In the genomic region with DNA sequence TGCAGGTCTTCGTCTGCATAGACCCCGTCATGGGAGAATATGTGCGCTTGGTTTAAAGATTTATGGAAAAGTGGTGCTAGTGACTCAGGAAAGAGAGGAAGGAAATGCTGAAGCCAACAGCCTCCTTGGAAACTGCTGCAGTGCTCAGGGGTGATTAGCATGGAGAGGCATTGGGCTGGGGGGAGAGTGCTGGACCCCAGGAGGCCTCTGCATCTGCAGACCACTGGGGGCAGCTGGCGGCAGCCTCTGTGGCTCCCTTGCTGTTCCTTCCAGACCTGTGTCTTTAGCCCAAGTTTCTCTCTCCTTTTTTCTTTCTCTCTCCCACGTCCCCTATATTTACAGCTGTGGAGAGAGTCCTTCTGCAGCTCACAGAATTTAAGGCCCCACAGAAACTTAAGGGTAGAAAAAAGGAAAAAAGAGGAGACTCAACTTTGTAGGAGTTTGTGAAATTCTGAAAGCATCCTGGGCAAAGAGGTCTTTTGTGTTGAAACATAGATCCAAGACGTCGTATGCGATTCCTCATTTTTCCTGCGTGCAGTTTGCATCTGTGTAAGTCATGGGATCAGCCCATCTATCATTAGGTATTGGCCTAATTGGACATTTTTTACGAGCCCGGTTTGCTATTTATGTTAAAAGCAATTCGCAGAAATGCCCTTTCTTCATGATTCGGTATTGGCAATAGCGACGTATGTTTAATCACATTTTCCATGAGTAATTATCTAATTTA, we compare ENCODE assay signal across 27 cellular contexts.
DNase-seq lines count a peak whose midpoint lies in the region; ATAC-seq, FAIRE-seq and TF ChIP-seq lines count a peak whose summit lies in the region.
"Had no signal": no experiment of that assay in that cellular context is flagged by ENCODE, and none has a peak within 500 bp of the region (broad histone marks: within the 10 kb centered on the region; RNA-seq: fewer than 3 reads in every experiment).

No MANE protein-coding gene starts in this region.

- no peaks in the 10 kb centered on the region for H3K23me2 ChIP-seq in H1 (ENCODE audit: low read depth, low read length)

- no peak overlapping the region for H3K56ac ChIP-seq in H1 (replicated peaks; ENCODE audit: insufficient read length, low read depth, low read length)

- H3K4me1 Mint-ChIP-seq in GM23338 (peaks cover 43% of the 10 kb centered on the region), type B pancreatic cell (ENCODE audit: unreplicated experiment) (peaks cover 39% of the 10 kb centered on the region)
- H3K4me1 Mint-ChIP-seq: activated CD4-positive, alpha-beta T cell treated with anti-CD3 and anti-CD28 coated beads, Interleukin-2, amount 10 ng/mL, durations not matched to agents 24 days and 14 days; activated CD8-positive, alpha-beta memory T cell treated with anti-CD3 and anti-CD28 coated beads, Interleukin-2, amount 10 ng/mL, durations not matched to agents 7 days and 5 days; CD4-positive, alpha-beta memory T cell had no signal

- no peak overlapping the region for H2BK120ac ChIP-seq in H1 (replicated peaks; ENCODE audit: low read depth, low read length)

- WGBS in H1 (ENCODE audit: extremely low coverage in 1 of 2, insufficient coverage in 1 of 2, insufficient read length in 1 of 2, insufficient replicate concordance in 2 of 2, low coverage in 1 of 2, low lambda C conversion rate in 2 of 2, missing lambda C conversion rate in 1 of 2), 2 experiments = 69% methylated on average over 14 of the region's 15 CpGs; no CpG with 5 or more reads in 1 of the 2 experiments
- WGBS in pancreas, 2 donors = 59 to 62% methylated on average over 15 of the region's 15 CpGs

- H3K27me3 ChIP-seq in GM23338 (ENCODE audit: insufficient read depth) (no peaks in the 10 kb centered on the region), H1 (replicated peaks in 1 of 4; ENCODE audit: control insufficient read depth in 3 of 4, extremely low read depth in 1 of 4, insufficient read depth in 3 of 4, low read length in 3 of 4) (no peaks in the 10 kb centered on the region), iPS-20b (ENCODE audit: insufficient read depth, low read length) (no peaks in the 10 kb centered on the region; the same call in 1 of the 2 replicates), pancreas (peaks cover 0 to 16% (median 3%) of the 10 kb centered on the region in 4 donors)

- no peak overlapping the region for H4K5ac ChIP-seq in H1 (ENCODE audit: insufficient read length, low read depth, low read length)

- H3F3A ChIP-seq in GM23338 (replicated peaks; ENCODE audit: low read depth) = no peaks in the 10 kb centered on the region

- H3K9ac ChIP-seq in H1 (replicated peaks in 1 of 4; ENCODE audit: extremely low read depth in 1 of 4, low read depth in 3 of 4, low read length in 3 of 4) (no peak overlapping the region), iPS-20b (ENCODE audit: low read depth, low read length) (peak overlapping the region; percentile 18; the same call in 1 of the 2 replicates)

- H2AK5ac ChIP-seq in H1 (ENCODE audit: low read depth, low read length) = no peak overlapping the region

- ATAC-seq in GM23338 = peak; percentile 99
- no peak for ATAC-seq in pancreas
- ATAC-seq: activated CD8-positive, alpha-beta memory T cell treated with anti-CD3 and anti-CD28 coated beads, Interleukin-2, amount 10 ng/mL, durations not matched to agents 7 days and 5 days; activated T-cell treated with anti-CD3 and anti-CD28 coated beads, Interleukin-2, amount 50 U/mL, for 72 hours; heart right ventricle; mucosa of descending colon; sciatic nerve had no signal

- peak overlapping the region; percentile 33 for H2AFZ ChIP-seq in GM23338
- no peak overlapping the region for H2AFZ ChIP-seq in H1 (ENCODE audit: low read length)

- POLR2A ChIA-PET in H1 (lab: Charles Lee; ENCODE audit: partially characterized antibody) = no interaction called here

- no peak for TF ChIP-seq EP300 in H1 (IDR thresholded peaks at IDR 0.05; ENCODE audit: borderline replicate concordance in 1 of 2, low read depth in 2 of 2, low read length in 2 of 2)

- H2BK20ac ChIP-seq in H1 (ENCODE audit: low read length) = no peak overlapping the region

- no peak overlapping the region for H4K91ac ChIP-seq in H1 (replicated peaks; ENCODE audit: insufficient read length, low read length)

- FAIRE-seq in H1 (lab: Jason Lieb, UNC) (no peak), pancreas (lab: Jason Lieb, UNC) (no peak)
- FAIRE-seq: endothelial cell of umbilical vein, G401.6, GM18507 had no signal

- no peak for TF ChIP-seq POLR2A in H1 (IDR thresholded peaks at IDR 0.05; ENCODE audit: control extremely low read depth in 1 of 2, low read depth in 2 of 2, low read length in 2 of 2)

- no peaks in the 10 kb centered on the region for H4K20me1 ChIP-seq in GM23338 (replicated peaks; ENCODE audit: insufficient read depth)
- no peaks in the 10 kb centered on the region for H4K20me1 ChIP-seq in H1 (replicated peaks in 1 of 2; ENCODE audit: control insufficient read depth in 1 of 2, insufficient read depth in 2 of 2, low read length in 2 of 2)

- no peak overlapping the region for H3K23ac ChIP-seq in H1 (ENCODE audit: insufficient read length)

- CTCF ChIA-PET in H1 (lab: Charles Lee; ENCODE audit: partially characterized antibody) = interaction anchor here (1.1 to 1.7 kb wide), 3 partner anchors 9 to 1349 kb away, joined by 3 to 8 read pairs (median 3); no protein-coding TSS in a partner anchor

- H3K18ac ChIP-seq in H1 (ENCODE audit: extremely low read depth, low read length) = 0 out of 2 replicates have a peak overlapping the region, but pooled peaks have one; percentile 15

- H2BK5ac ChIP-seq in H1 (ENCODE audit: low read depth, low read length) = no peak overlapping the region

- H3K27ac Mint-ChIP-seq in GM23338 = peak overlapping the region; percentile 4; the same call in 1 of the 2 replicates
- no peak overlapping the region for H3K27ac Mint-ChIP-seq in type B pancreatic cell
- H3K27ac Mint-ChIP-seq: activated CD4-positive, alpha-beta T cell treated with anti-CD3 and anti-CD28 coated beads, Interleukin-2, amount 10 ng/mL, durations not matched to agents 24 days and 14 days; activated CD8-positive, alpha-beta memory T cell treated with anti-CD3 and anti-CD28 coated beads, Interleukin-2, amount 10 ng/mL, durations not matched to agents 7 days and 5 days; activated T-cell treated with anti-CD3 and anti-CD28 coated beads, Interleukin-2, amount 50 U/mL, for 72 hours; CD4-positive, alpha-beta memory T cell had no signal

- TF ChIP-seq CTCF in GM23338 (conservative IDR thresholded peaks at IDR 0.05; ENCODE audit: low read depth in 2 of 2) (peak in 1 of 2 experiments; percentile 9; a peak in 1 of 4 replicates), H1 (IDR thresholded peaks at IDR 0.05; ENCODE audit: control extremely low read depth in 1 of 3, insufficient read depth in 1 of 3, low read depth in 1 of 3, low read length in 3 of 3) (peak; percentile 22 to 31 (median 27); a peak in 3 of 4 replicates), type B pancreatic cell (conservative IDR thresholded peaks at IDR 0.05) (peak; percentile 52), pancreas (IDR thresholded peaks at IDR 0.05) (no peak)

- DNase-seq in GM23338 (ENCODE audit: low spot score) (peak; percentile 63), H1 (ENCODE audit: low read depth in 1 of 2, low spot score in 2 of 2) (peak in 1 of 2 experiments; percentile 13), type B pancreatic cell (ENCODE audit: extremely low spot score, unreplicated experiment) (no peak), pancreas (no peak), DMS 273 (lab: John Stamatoyannopoulos, UW; ENCODE audit: unreplicated experiment) (no peak)
- no peak for DNase-seq in activated CD4-positive, alpha-beta T cell treated with anti-CD3 and anti-CD28 coated beads, Interleukin-2, amount 50 U/mL, for 1 hour
- DNase-seq: activated CD4-positive, alpha-beta T cell treated with anti-CD3 and anti-CD28 coated beads, Interleukin-2, amount 10 ng/mL, durations not matched to agents 24 days and 14 days; activated CD8-positive, alpha-beta memory T cell treated with anti-CD3 and anti-CD28 coated beads, Interleukin-2, amount 10 ng/mL, durations not matched to agents 7 days and 5 days; activated naive CD4-positive, alpha-beta T cell treated with anti-CD3 and anti-CD28 coated beads, Interleukin-2, amount 50 U/mL, for 16 hours; activated T-cell treated with anti-CD3 and anti-CD28 coated beads, Interleukin-2, amount 50 U/mL, for 72 hours; CD4-positive, alpha-beta memory T cell; central memory CD4-positive, alpha-beta T cell; dermis blood vessel endothelial cell; DMS153; GOT3; heart right ventricle; islet precursor cell; mucosa of descending colon; NCI-H1694 treated with DMSO at 0.1 percent for 48 hours; NCI-H69; stimulated activated naive CD4-positive, alpha-beta T cell treated with Interleukin-2 at 50 U/mL for 16 hours had no signal

- H3K27me3 Mint-ChIP-seq in GM23338 (ENCODE audit: insufficient read depth, low read depth, poor library complexity) (no peaks in the 10 kb centered on the region), type B pancreatic cell (peaks cover 83% of the 10 kb centered on the region)

- H3K9me3 Mint-ChIP-seq in GM23338 (no peaks in the 10 kb centered on the region; the same call in 2 of the 3 replicates), type B pancreatic cell (no peaks in the 10 kb centered on the region)
- H3K9me3 Mint-ChIP-seq: activated CD4-positive, alpha-beta T cell treated with anti-CD3 and anti-CD28 coated beads, Interleukin-2, amount 10 ng/mL, durations not matched to agents 24 days and 14 days; activated T-cell treated with anti-CD3 and anti-CD28 coated beads, Interleukin-2, amount 50 U/mL, for 72 hours had no signal

- H2BK15ac ChIP-seq in H1 (ENCODE audit: low read length) = no peak overlapping the region

- no peak overlapping the region for H2BK12ac ChIP-seq in H1 (ENCODE audit: low read depth, low read length)

- H3K4me3 ChIP-seq in GM23338 (no peak overlapping the region), H1 (ENCODE audit: extremely low read depth in 1 of 4, insufficient read depth in 2 of 4, low read depth in 3 of 4, low read length in 4 of 4) (no peak overlapping the region; a peak in 1 of 8 replicates), iPS-20b (ENCODE audit: low read length) (peak overlapping the region; percentile 32; the same call in 1 of the 2 replicates), pancreas (no peak overlapping the region)
- H3K4me3 ChIP-seq: mucosa of descending colon had no signal

- intact Hi-C loops in pancreas (cut with DNase I) = no loop called here

- H3K4me2 ChIP-seq in GM23338 (peak overlapping the region; percentile 48), H1 (ENCODE audit: insufficient read depth in 1 of 2, low read depth in 2 of 2, low read length in 2 of 2) (peak overlapping the region; percentile 25 to 37; a peak in 2 of 4 replicates)

- no peaks in the 10 kb centered on the region for H3K79me1 ChIP-seq in H1 (ENCODE audit: low read depth, low read length)

- TF ChIP-seq RAD21 in H1 (IDR thresholded peaks at IDR 0.05 in 1 of 2, conservative IDR thresholded peaks at IDR 0.05 in 1 of 2; ENCODE audit: low read depth in 2 of 2, low read length in 2 of 2) = peak; percentile 30 to 33; a peak in 2 of 4 replicates

- peaks cover 18% of the 10 kb centered on the region for H3K9me2 ChIP-seq in GM23338 (ENCODE audit: insufficient read depth)

- H3K27ac ChIP-seq in GM23338 (ENCODE audit: low read depth) (no peak overlapping the region), H1 (ENCODE audit: low read depth, low read length) (no peak overlapping the region), iPS-20b (ENCODE audit: low read length) (no peak overlapping the region), pancreas (no peak overlapping the region)
- H3K27ac ChIP-seq: heart right ventricle, SK-N-MC had no signal

- H3K36me3 Mint-ChIP-seq in GM23338 (ENCODE audit: low read depth) (no peaks in the 10 kb centered on the region), type B pancreatic cell (peaks cover 3% of the 10 kb centered on the region)
- H3K36me3 Mint-ChIP-seq: activated CD8-positive, alpha-beta memory T cell treated with anti-CD3 and anti-CD28 coated beads, Interleukin-2, amount 10 ng/mL, durations not matched to agents 7 days and 5 days; CD4-positive, alpha-beta memory T cell had no signal

- H4K8ac ChIP-seq in H1 (ENCODE audit: extremely low read depth, insufficient read depth, low read length) = no peak overlapping the region

- H3K4me1 ChIP-seq in GM23338 (ENCODE audit: insufficient read depth) (peaks cover 26% of the 10 kb centered on the region), H1 (replicated peaks in 1 of 4; ENCODE audit: control insufficient read depth in 3 of 4, insufficient read depth in 4 of 4, low read length in 3 of 4) (peaks cover 4 to 11% (median 4%) of the 10 kb centered on the region in 4 experiments; a peak in 6 of 7 replicates), iPS-20b (ENCODE audit: insufficient read depth, low read length) (peaks cover 15% of the 10 kb centered on the region), pancreas (no peaks in the 10 kb centered on the region)

- H3K4ac ChIP-seq in H1 (replicated peaks; ENCODE audit: insufficient read length, low read depth, low read length) = no peak overlapping the region

- H3K4me3 Mint-ChIP-seq in GM23338 (peak overlapping the region; percentile 1; the same call in 1 of the 3 replicates), type B pancreatic cell (peak overlapping the region; percentile 49)
- H3K4me3 Mint-ChIP-seq: activated CD4-positive, alpha-beta T cell treated with anti-CD3 and anti-CD28 coated beads, Interleukin-2, amount 10 ng/mL, durations not matched to agents 24 days and 14 days; activated CD8-positive, alpha-beta memory T cell treated with anti-CD3 and anti-CD28 coated beads, Interleukin-2, amount 10 ng/mL, durations not matched to agents 7 days and 5 days; activated T-cell treated with anti-CD3 and anti-CD28 coated beads, Interleukin-2, amount 50 U/mL, for 72 hours; CD4-positive, alpha-beta memory T cell had no signal

- H3K79me2 ChIP-seq in GM23338 (replicated peaks; ENCODE audit: insufficient read depth) (no peaks in the 10 kb centered on the region), H1 (ENCODE audit: control insufficient read depth in 1 of 2, insufficient read depth in 2 of 2, low read length in 2 of 2) (no peaks in the 10 kb centered on the region)

- no peaks in the 10 kb centered on the region for H3K9me3 ChIP-seq in H1 (ENCODE audit: insufficient read depth in 2 of 2, low read depth in 1 of 2, low read length in 1 of 2)
- no peaks in the 10 kb centered on the region for H3K9me3 ChIP-seq in iPS-20b (ENCODE audit: insufficient read depth, low read depth, low read length)
- no peaks in the 10 kb centered on the region for H3K9me3 ChIP-seq in pancreas
- H3K9me3 ChIP-seq: heart right ventricle, mucosa of descending colon had no signal

- no peaks in the 10 kb centered on the region for H3K36me3 ChIP-seq in GM23338 (ENCODE audit: insufficient read depth)
- no peaks in the 10 kb centered on the region for H3K36me3 ChIP-seq in H1 (ENCODE audit: control insufficient read depth in 2 of 4, insufficient read depth in 4 of 4, low read length in 3 of 4)
- no peaks in the 10 kb centered on the region for H3K36me3 ChIP-seq in iPS-20b (ENCODE audit: insufficient read depth, low read depth, low read length)
- no peaks in the 10 kb centered on the region for H3K36me3 ChIP-seq in pancreas
- H3K36me3 ChIP-seq: heart right ventricle had no signal

- no peak overlapping the region for H3K14ac ChIP-seq in H1 (ENCODE audit: insufficient read length)

Comparison
In these comparisons a context has a peak if more than half of its experiments do, and no peak if none do; other contexts are left out.
1. CTCF ChIP-seq: peak in H1 (3 of 3) and type B pancreatic cell (single experiment); none in pancreas (0 of 4).